ENCODE assay signal across 8 cellular contexts in the genomic region with DNA sequence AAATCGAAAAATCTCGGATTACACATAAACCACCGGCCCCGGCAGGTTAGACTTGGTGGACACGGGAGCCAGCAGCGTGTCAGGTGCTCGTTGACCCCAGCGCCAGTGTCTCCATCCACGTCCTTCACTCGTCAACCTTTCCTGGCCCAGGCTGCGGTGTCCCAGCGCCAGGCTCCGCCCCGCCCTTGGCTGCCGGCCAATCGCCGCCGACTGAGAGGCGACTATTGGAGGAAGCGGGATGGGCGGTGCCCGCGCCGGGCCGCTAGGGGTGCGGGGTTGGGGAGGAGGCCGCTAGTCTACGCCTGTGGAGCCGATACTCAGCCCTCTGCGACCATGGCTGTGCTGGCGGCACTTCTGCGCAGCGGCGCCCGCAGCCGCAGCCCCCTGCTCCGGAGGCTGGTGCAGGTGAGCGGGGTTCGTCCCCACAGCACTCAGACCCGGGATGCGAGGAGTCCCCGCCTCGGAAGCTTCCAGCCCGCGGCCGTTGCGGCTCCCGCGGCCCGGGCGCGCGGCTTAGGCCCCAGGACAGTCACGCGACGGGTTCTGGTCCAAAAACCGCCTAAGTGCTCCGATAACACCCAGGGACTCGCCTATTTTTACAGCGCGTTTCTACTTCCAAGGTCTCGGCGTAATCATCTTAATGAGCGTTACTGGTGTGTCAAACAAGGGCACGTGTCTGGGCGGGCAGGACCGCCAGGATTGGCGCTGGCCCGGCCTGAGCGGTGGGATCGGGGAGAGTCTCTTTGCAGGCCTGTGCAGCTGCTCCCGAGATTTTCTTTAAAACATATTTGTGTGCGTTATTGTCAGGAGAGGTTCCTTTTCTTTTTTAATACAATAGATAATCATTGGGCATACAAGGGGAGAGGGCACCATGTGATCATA. TPM values are rescaled to one million over a fixed set of nuclear protein-coding genes. Genes with fewer than 3 reads are reported as not detected.
A peak's percentile ranks its signal among the peaks of the same experiment; 100 is the strongest.
DNase-seq lines count a peak whose midpoint lies in the region; ATAC-seq, FAIRE-seq and TF ChIP-seq lines count a peak whose summit lies in the region.

TSS of gene ACAT1 (plus strand) at position 294 of the 882 bp plus-strand sequence. CDS start at position 334, 40 bp downstream.

- H3K9me3 Mint-ChIP-seq in T-cell (no peaks in the 10 kb centered on the region), progenitor cell of endocrine pancreas (ENCODE audit: low read depth) (no peaks in the 10 kb centered on the region)

- no peaks in the 10 kb centered on the region for H3K27me3 ChIP-seq in adrenal gland
- H3K27me3 ChIP-seq in heart right ventricle: no peaks in the 10 kb centered on the region

- CTCF ChIA-PET in T-cell (lab: Charles Lee): interaction anchor here in 1 of 2 donors (0.7 kb wide), 1 partner anchor 413 kb away, joined by 3 read pairs; no protein-coding TSS in a partner anchor

- peak within 1 kb of the TSS; percentile 83 to 90 for H3K27ac Mint-ChIP-seq in T-cell
- peak within 1 kb of the TSS; percentile 95 for H3K27ac Mint-ChIP-seq in progenitor cell of endocrine pancreas

- H3K4me3 ChIP-seq in adrenal gland (peak within 1 kb of the TSS; percentile 32 to 72 (median 48)), heart right ventricle (peak within 1 kb of the TSS; percentile 59 to 90 (median 74))

- H3K4me1 Mint-ChIP-seq in T-cell (peaks cover 40 to 47% (median 42%) of the 10 kb centered on the region in 3 donors), progenitor cell of endocrine pancreas (ENCODE audit: low read depth) (peaks cover 9% of the 10 kb centered on the region)

- 0 to 1% (median 1%) methylated on average over 24 to 73 of the region's 73 CpGs for WGBS in adrenal gland, 4 donors
- WGBS in heart right ventricle, 2 donors: 0% methylated on average over 73 of the region's 73 CpGs

- H3K27ac ChIP-seq in adrenal gland (peak within 1 kb of the TSS; percentile 60 to 97 (median 89)), heart right ventricle (peak within 1 kb of the TSS; percentile 92 to 99 (median 96))

- peaks cover 24 to 34% of the 10 kb centered on the region in 2 donors for H3K4me1 ChIP-seq in adrenal gland (replicated peaks in 1 of 2)
- H3K4me1 ChIP-seq in heart right ventricle: peaks cover 9 to 54% (median 38%) of the 10 kb centered on the region in 9 donors

- H3K36me3 ChIP-seq in adrenal gland (replicated peaks in 1 of 2) (no peaks in the 10 kb centered on the region), heart right ventricle (peaks cover 0 to 5% (median 0%) of the 10 kb centered on the region in 9 donors)

- no peaks in the 10 kb centered on the region for H3K27me3 Mint-ChIP-seq in T-cell
- H3K27me3 Mint-ChIP-seq in progenitor cell of endocrine pancreas: no peaks in the 10 kb centered on the region

- FAIRE-seq in GM12891 (lab: Jason Lieb, UNC): peak; percentile 100

- ATAC-seq in HG02840 (IDR thresholded peaks at IDR 0.05; ENCODE audit: low FRiP score, unreplicated experiment) (peak; percentile 98), T-cell (replicated peaks in 1 of 4) (peak; percentile 99), heart right ventricle (peak; percentile 95 to 97 (median 96))

- TF ChIP-seq POLR2A in GM12891 (IDR thresholded peaks at IDR 0.05; ENCODE audit: low read depth, low read length): peak; percentile 87
- TF ChIP-seq POLR2A in adrenal gland (IDR thresholded peaks at IDR 0.05): peak; percentile 92 to 96

- TF ChIP-seq CTCF in adrenal gland (IDR thresholded peaks at IDR 0.05) (peak; percentile 17 to 79 (median 52)), heart right ventricle (IDR thresholded peaks at IDR 0.05) (peak in 8 of 9 donors; percentile 5 to 51 (median 38)), progenitor cell of endocrine pancreas (IDR thresholded peaks at IDR 0.05; ENCODE audit: unreplicated experiment) (peak; percentile 47)

- H3K9me3 ChIP-seq in adrenal gland (replicated peaks in 1 of 3): no peaks in the 10 kb centered on the region
- no peaks in the 10 kb centered on the region for H3K9me3 ChIP-seq in heart right ventricle

- POLR2A ChIA-PET in T-cell (lab: Charles Lee): no interaction called here

- H3K36me3 Mint-ChIP-seq in T-cell (peaks cover 4% of the 10 kb centered on the region), progenitor cell of endocrine pancreas (ENCODE audit: insufficient read depth) (peaks cover 2% of the 10 kb centered on the region)

- H3K4me3 Mint-ChIP-seq in T-cell: peak within 1 kb of the TSS; percentile 88 to 94 (median 94)
- H3K4me3 Mint-ChIP-seq in progenitor cell of endocrine pancreas (ENCODE audit: low read depth): peak within 1 kb of the TSS; percentile 82

- intact Hi-C loops in adrenal gland (cut with DNase I) (loop anchor here in 1 of 2 donors (10.0 kb wide), 1 partner anchor 523 kb away; no protein-coding TSS in a partner anchor), heart right ventricle (cut with DNase I) (loop anchor here in 6 of 10 donors (2.0 to 10.0 kb wide), 5 partner anchors 101 to 541 kb away; partner anchors contain the start of genes ATM (in 6 of the 6), NPAT (in 6 of the 6) and C11orf65 (in 1 of the 6))

- DNase-seq in GM12891 (ENCODE audit: insufficient read length, low spot score): peak; percentile 79
- peak; percentile 60 for DNase-seq in NCI-H1436 treated with DMSO at 0.1 percent for 48 hours (lab: John Stamatoyannopoulos, UW)
- DNase-seq in T-cell: peak; percentile 88 to 98 (median 94)
- DNase-seq in adrenal gland: peak; percentile 97 to 99 (median 98)
- peak; percentile 98 to 99 for DNase-seq in heart right ventricle
- DNase-seq in progenitor cell of endocrine pancreas (ENCODE audit: low spot score, unreplicated experiment): peak; percentile 89
- peak; percentile 97 for DNase-seq in ureter (ENCODE audit: low spot score)

TF ChIP-seq in GM12891, 5 proteins besides CTCF, POLR2A, EP300 and RAD21:
- TF ChIP-seq POLR2AphosphoS5 (IDR thresholded peaks at IDR 0.05; ENCODE audit: low read depth, low read length) (peak; percentile 93), SPI1 (IDR thresholded peaks at IDR 0.05; ENCODE audit: low read depth, low read length) (0 out of 2 replicates have a peak, but pooled peaks have one; percentile 12), TAF1 (IDR thresholded peaks at IDR 0.05; ENCODE audit: low read depth, low read length) (peak; percentile 62; the same call in 1 of the 2 replicates), POU2F2 (IDR thresholded peaks at IDR 0.05; ENCODE audit: low read depth, low read length) (no peak; the same call in 1 of the 2 replicates), PAX5 (IDR thresholded peaks at IDR 0.05; ENCODE audit: insufficient read depth, low read length, severe bottlenecking) (no peak)

RNA-seq across cellular contexts. Expression of gene ACAT1, which starts in this region (rescaled TPM):
- polyA plus RNA-seq in GM12891 (2012; ENCODE audit: low read depth, missing spikeins): 58.9 TPM
- total RNA-seq in T-cell (10 to 100 TPM; 19.0 to 29.5 (median 23.0) TPM), adrenal gland (100 to 1,000 TPM; 158 to 777 (median 293) TPM), heart right ventricle (100 to 1,000 TPM; 219 to 535 (median 412) TPM), progenitor cell of endocrine pancreas (29.5 and 37.5 TPM in 2 replicates), ureter (40.1 TPM)
- polyA plus RNA-seq in adrenal gland (100 to 1,000 TPM in 2 of 3 donors, 10 to 100 TPM in 1; 56.3 to 222 (median 106) TPM), heart right ventricle (100 to 1,000 TPM; 158 to 167 TPM)

Comparison
In these comparisons a context has a peak if more than half of its experiments do, and no peak if none do; other contexts are left out.
1. Peak in every context shown above with its lines: DNase-seq, ATAC-seq, H3K4me3 ChIP-seq and H3K27ac ChIP-seq.